ENCODE assay signal across 29 cellular contexts in the genomic region with DNA sequence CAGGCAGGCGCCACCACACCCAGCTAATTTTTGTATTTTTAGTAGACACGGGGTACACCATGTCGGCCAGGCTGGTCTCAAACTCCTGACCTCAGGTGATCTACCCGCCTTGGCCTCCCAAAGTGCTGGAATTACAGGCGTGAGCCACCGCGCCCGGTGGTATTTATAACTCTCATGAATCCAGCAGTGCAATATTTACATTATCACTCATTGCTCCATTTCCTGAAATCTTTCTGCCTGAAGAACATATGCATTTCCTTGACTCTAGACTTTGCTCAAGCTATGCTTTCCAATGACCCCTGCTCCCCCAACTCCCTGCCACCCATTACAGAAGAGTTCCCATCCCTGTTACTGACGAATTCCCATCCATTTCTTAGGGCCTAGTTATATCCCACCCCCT.
"Had no signal": no experiment of that assay in that cellular context is flagged by ENCODE, and none has a peak within 500 bp of the region (broad histone marks: within the 10 kb centered on the region; RNA-seq: fewer than 3 reads in every experiment).

No MANE protein-coding gene starts in this region.

- H2AFZ ChIP-seq: neural progenitor cell, parathyroid adenoma had no signal

- H3K27ac Mint-ChIP-seq: activated naive CD4-positive, alpha-beta T cell treated with anti-CD3 and anti-CD28 coated beads, Interleukin-2, amount 50 U/mL, for 24 hours; activated naive CD8-positive, alpha-beta T cell treated with anti-CD3 and anti-CD28 coated beads, Interleukin-2, amount 50 U/mL, for 24 hours; activated T-helper 17 cell treated with anti-CD3 and anti-CD28 coated beads, Interleukin-2, amount 50 U/mL, for 72 hours; endodermal cell; natural killer cell; neural progenitor cell had no signal

- H3K9ac ChIP-seq: neural progenitor cell, parathyroid adenoma had no signal

- H3K9me3 Mint-ChIP-seq: activated naive CD4-positive, alpha-beta T cell treated with anti-CD3 and anti-CD28 coated beads, Interleukin-2, amount 50 U/mL, for 24 hours; activated naive CD8-positive, alpha-beta T cell treated with anti-CD3 and anti-CD28 coated beads, Interleukin-2, amount 50 U/mL, for 24 hours; activated T-cell treated with anti-CD3 and anti-CD28 coated beads, Interleukin-2, amount 50 U/mL, for 4 hours; activated T-helper 17 cell treated with anti-CD3 and anti-CD28 coated beads, Interleukin-2, amount 50 U/mL, for 72 hours; endodermal cell; natural killer cell; neural progenitor cell had no signal

- H3K27me3 ChIP-seq: gastroesophageal sphincter, neural progenitor cell, sigmoid colon, tibial nerve had no signal

- H3K4me1 Mint-ChIP-seq: activated naive CD4-positive, alpha-beta T cell treated with anti-CD3 and anti-CD28 coated beads, Interleukin-2, amount 50 U/mL, for 24 hours; activated naive CD8-positive, alpha-beta T cell treated with anti-CD3 and anti-CD28 coated beads, Interleukin-2, amount 50 U/mL, for 24 hours; activated T-helper 17 cell treated with anti-CD3 and anti-CD28 coated beads, Interleukin-2, amount 50 U/mL, for 72 hours; endodermal cell; natural killer cell; neural progenitor cell had no signal

- H3K4me3 Mint-ChIP-seq: activated naive CD4-positive, alpha-beta T cell treated with anti-CD3 and anti-CD28 coated beads, Interleukin-2, amount 50 U/mL, for 24 hours; activated naive CD8-positive, alpha-beta T cell treated with anti-CD3 and anti-CD28 coated beads, Interleukin-2, amount 50 U/mL, for 24 hours; activated T-cell treated with anti-CD3 and anti-CD28 coated beads, Interleukin-2, amount 50 U/mL, for 4 hours; activated T-helper 17 cell treated with anti-CD3 and anti-CD28 coated beads, Interleukin-2, amount 50 U/mL, for 72 hours; endodermal cell; natural killer cell; neural progenitor cell had no signal

- H3K4me3 ChIP-seq: gastroesophageal sphincter, neural progenitor cell, psoas muscle, sigmoid colon, smooth muscle cell, tibial nerve had no signal

- ATAC-seq: activated naive CD8-positive, alpha-beta T cell treated with anti-CD3 and anti-CD28 coated beads, Interleukin-2, amount 50 U/mL, for 24 hours; activated T-cell treated with anti-CD3 and anti-CD28 coated beads, Interleukin-2, amount 50 U/mL, for 4 hours; activated T-helper 17 cell treated with anti-CD3 and anti-CD28 coated beads, Interleukin-2, amount 50 U/mL, for 72 hours; gastroesophageal sphincter; left cardiac atrium; natural killer cell; psoas muscle had no signal

- H3K4me1 ChIP-seq: gastroesophageal sphincter, neural progenitor cell, parathyroid adenoma, psoas muscle, sigmoid colon, tibial nerve had no signal

- H3K27ac ChIP-seq: gastroesophageal sphincter, neural progenitor cell, parathyroid adenoma, psoas muscle, sigmoid colon, tibial nerve had no signal

- DNase-seq: activated CD4-positive, alpha-beta T cell treated with anti-CD3 and anti-CD28 coated beads for 4 hours; activated CD4-positive, alpha-beta T cell treated with anti-CD3 and anti-CD28 coated beads, Interleukin-2, amount 50 U/mL, for 48 hours; activated CD4-positive, CD25-positive, alpha-beta regulatory T cell; activated CD8-positive, alpha-beta memory T cell treated with anti-CD3 and anti-CD28 coated beads, Interleukin-2, amount 50 U/mL, for 48 hours; activated naive CD8-positive, alpha-beta T cell treated with anti-CD3 and anti-CD28 coated beads, Interleukin-2, amount 50 U/mL, for 24 hours; activated T-cell treated with anti-CD3 and anti-CD28 coated beads, Interleukin-2, amount 50 U/mL, for 4 hours; amygdala; caudate nucleus; endodermal cell; erythroblast; hippocampal formation; left cardiac atrium; mammary epithelial cell; midbrain; natural killer cell; occipital lobe; psoas muscle; sigmoid colon; stimulated activated CD4-positive, alpha-beta T cell treated with anti-CD3 and anti-CD28 coated beads, Interleukin-1b, Interleukin-23, amount 100 ng/mL, for 48 hours; stimulated activated CD4-positive, alpha-beta T cell treated with anti-CD3 and anti-CD28 coated beads, Interleukin-4, amount 100 ng/mL, for 4 hours; stimulated activated CD8-positive, alpha-beta memory T cell treated with anti-CD3 and anti-CD28 coated beads, Interleukin-4, amount 100 ng/mL, for 48 hours; stimulated activated naive CD4-positive, alpha-beta T cell had no signal

- H3K36me3 ChIP-seq: neural progenitor cell had no signal

- H3K4me2 ChIP-seq: neural progenitor cell, smooth muscle cell had no signal

- H3K9me3 ChIP-seq: gastroesophageal sphincter, psoas muscle, sigmoid colon, tibial nerve had no signal

- H3K27me3 Mint-ChIP-seq: activated naive CD4-positive, alpha-beta T cell treated with anti-CD3 and anti-CD28 coated beads, Interleukin-2, amount 50 U/mL, for 24 hours; activated naive CD8-positive, alpha-beta T cell treated with anti-CD3 and anti-CD28 coated beads, Interleukin-2, amount 50 U/mL, for 24 hours; activated T-helper 17 cell treated with anti-CD3 and anti-CD28 coated beads, Interleukin-2, amount 50 U/mL, for 72 hours had no signal
